ENCODE assay signal across 8 cellular contexts in genomic region chr3:119293105-119293683, GRCh38. TPM values are rescaled to one million over a fixed set of nuclear protein-coding genes. Genes with fewer than 3 reads are reported as not detected.
DNase-seq lines count a peak whose midpoint lies in the region; ATAC-seq and TF ChIP-seq lines count a peak whose summit lies in the region.

No MANE protein-coding gene starts in this region.

- no peak for TF ChIP-seq EP300 in transverse colon (IDR thresholded peaks at IDR 0.05; ENCODE audit: low read depth)

- H3K27ac ChIP-seq in lung (ENCODE audit: low read depth in 1 of 2, low read length in 1 of 2) (peak overlapping the region; percentile 94 to 99), transverse colon (peak overlapping the region; percentile 90 to 92 (median 92))

- H3K27ac Mint-ChIP-seq in activated T-cell treated with anti-CD3 and anti-CD28 coated beads, Interleukin-2, amount 50 U/mL, for 24 hours = peak overlapping the region; percentile 95
- H3K27ac Mint-ChIP-seq in activated naive CD8-positive, alpha-beta T cell treated with anti-CD3 and anti-CD28 coated beads, Interleukin-2, amount 50 U/mL, for 24 hours = peak overlapping the region; percentile 92

- no peaks in the 10 kb centered on the region for H3K9me3 ChIP-seq in lung (ENCODE audit: control insufficient read depth in 2 of 2, insufficient read depth in 1 of 2, low read length in 1 of 2)
- H3K9me3 ChIP-seq in transverse colon = no peaks in the 10 kb centered on the region

- DNase-seq in activated T-cell treated with anti-CD3 and anti-CD28 coated beads, Interleukin-2, amount 50 U/mL, for 24 hours = no peak
- DNase-seq in activated T-cell treated with anti-CD3 and anti-CD28 coated beads, Interleukin-2, amount 50 U/mL, for 48 hours = no peak
- no peak for DNase-seq in activated naive CD8-positive, alpha-beta T cell treated with anti-CD3 and anti-CD28 coated beads, Interleukin-2, amount 50 U/mL, for 24 hours
- DNase-seq in lung (ENCODE audit: low spot score) = no peak
- no peak for DNase-seq in transverse colon

- peaks cover 14% of the 10 kb centered on the region for H3K36me3 Mint-ChIP-seq in activated T-cell treated with anti-CD3 and anti-CD28 coated beads, Interleukin-2, amount 50 U/mL, for 24 hours (ENCODE audit: low read depth)
- H3K36me3 Mint-ChIP-seq in activated naive CD8-positive, alpha-beta T cell treated with anti-CD3 and anti-CD28 coated beads, Interleukin-2, amount 50 U/mL, for 24 hours (ENCODE audit: low read depth) = peaks cover 11% of the 10 kb centered on the region

- H3K4me3 Mint-ChIP-seq in activated T-cell treated with anti-CD3 and anti-CD28 coated beads, Interleukin-2, amount 50 U/mL, for 24 hours = peak overlapping the region; percentile 86
- peak overlapping the region; percentile 89 for H3K4me3 Mint-ChIP-seq in activated naive CD8-positive, alpha-beta T cell treated with anti-CD3 and anti-CD28 coated beads, Interleukin-2, amount 50 U/mL, for 24 hours

- H3K4me1 Mint-ChIP-seq in activated T-cell treated with anti-CD3 and anti-CD28 coated beads, Interleukin-2, amount 50 U/mL, for 24 hours (ENCODE audit: low read depth) = peaks cover 51% of the 10 kb centered on the region
- H3K4me1 Mint-ChIP-seq in activated naive CD8-positive, alpha-beta T cell treated with anti-CD3 and anti-CD28 coated beads, Interleukin-2, amount 50 U/mL, for 24 hours = peaks cover 51% of the 10 kb centered on the region

- in situ Hi-C loops in transverse colon (cut with MboI; ENCODE audit: low pct_ligation_motif_present in 1 of 4, low pct_unique_long_range_greater_than_20kb in 1 of 4, low sequenced_read_pairs in 3 of 4) = loop anchor here in 1 of 4 donors (25.0 kb wide), 1 partner anchor 394 kb away; the partner anchor contains the start of gene COX17

- TF ChIP-seq POLR2A in transverse colon (IDR thresholded peaks at IDR 0.05) = no peak

- H3K36me3 ChIP-seq in lung (ENCODE audit: control insufficient read depth in 2 of 2, insufficient read depth in 2 of 2, low read length in 2 of 2) = peaks cover 0 to 5% of the 10 kb centered on the region in 2 donors
- H3K36me3 ChIP-seq in transverse colon = no peaks in the 10 kb centered on the region

- intact Hi-C loops in transverse colon (cut with DNase I; ENCODE audit: low total_unique reads) = no loop called here

- peaks cover 3% of the 10 kb centered on the region for H3K9me3 Mint-ChIP-seq in activated T-cell treated with anti-CD3 and anti-CD28 coated beads, Interleukin-2, amount 50 U/mL, for 24 hours
- peaks cover 4% of the 10 kb centered on the region for H3K9me3 Mint-ChIP-seq in activated naive CD8-positive, alpha-beta T cell treated with anti-CD3 and anti-CD28 coated beads, Interleukin-2, amount 50 U/mL, for 24 hours

- WGBS in lung, 2 donors = 47 to 68% methylated on average over 2 of the region's 2 CpGs
- WGBS in transverse colon (ENCODE audit: low coverage in 1 of 2), 2 donors = 42 to 59% methylated on average over 2 of the region's 2 CpGs

- H3K27me3 Mint-ChIP-seq in activated T-cell treated with anti-CD3 and anti-CD28 coated beads, Interleukin-2, amount 50 U/mL, for 24 hours = no peaks in the 10 kb centered on the region
- H3K27me3 Mint-ChIP-seq in activated naive CD8-positive, alpha-beta T cell treated with anti-CD3 and anti-CD28 coated beads, Interleukin-2, amount 50 U/mL, for 24 hours = no peaks in the 10 kb centered on the region

- H3K4me3 ChIP-seq in lung (no peak overlapping the region), transverse colon (peak overlapping the region in 3 of 4 donors; percentile 76 to 79 (median 77))

- TF ChIP-seq CTCF in lung (IDR thresholded peaks at IDR 0.05; ENCODE audit: control extremely low read depth, extremely low read depth) (no peak), transverse colon (IDR thresholded peaks at IDR 0.05) (no peak)

- H3K4me1 ChIP-seq in lung (ENCODE audit: control insufficient read depth in 2 of 2, insufficient read depth in 2 of 2, low read length in 2 of 2) (peaks cover 12 to 16% of the 10 kb centered on the region in 2 donors), transverse colon (peaks cover 6 to 37% (median 14%) of the 10 kb centered on the region in 4 donors)

- H3K27me3 ChIP-seq in lung (ENCODE audit: control insufficient read depth, insufficient read depth) (no peaks in the 10 kb centered on the region), transverse colon (no peaks in the 10 kb centered on the region)

- ATAC-seq in activated naive CD8-positive, alpha-beta T cell treated with anti-CD3 and anti-CD28 coated beads, Interleukin-2, amount 50 U/mL, for 24 hours = no peak
- no peak for ATAC-seq in lung (ENCODE audit: insufficient read depth, low FRiP score)
- no peak for ATAC-seq in GM21526 (IDR thresholded peaks at IDR 0.05; ENCODE audit: low FRiP score, unreplicated experiment)
- ATAC-seq in HG03159 (IDR thresholded peaks at IDR 0.05; ENCODE audit: unreplicated experiment) = no peak
- no peak for ATAC-seq in GM18870 (IDR thresholded peaks at IDR 0.05; ENCODE audit: unreplicated experiment)

RNA-seq across cellular contexts. Expression of gene ARHGAP31, which starts 1.0 kb away (rescaled TPM):
- total RNA-seq in lung (10 to 100 TPM; 45.8 to 58.5 TPM), transverse colon (10 to 100 TPM in 2 of 4 donors, 1 to 10 TPM in 2; 6.7 to 68.5 (median 9.6) TPM)
- polyA plus RNA-seq in lung = 10 to 100 TPM; 11.6 to 17.5 TPM

RNA-seq across cellular contexts. Expression of gene B4GALT4, which starts 52.5 kb away (rescaled TPM):
- total RNA-seq in lung (10 to 100 TPM; 13.5 to 23.2 TPM), transverse colon (10 to 100 TPM; 27.7 to 54.2 (median 52.0) TPM)
- 10 to 100 TPM in 1 of 2 donors, 1 to 10 TPM in 1; 7.5 to 18.1 TPM for polyA plus RNA-seq in lung
